1 cellular context compared by ENCODE assay signal in the genomic region with DNA sequence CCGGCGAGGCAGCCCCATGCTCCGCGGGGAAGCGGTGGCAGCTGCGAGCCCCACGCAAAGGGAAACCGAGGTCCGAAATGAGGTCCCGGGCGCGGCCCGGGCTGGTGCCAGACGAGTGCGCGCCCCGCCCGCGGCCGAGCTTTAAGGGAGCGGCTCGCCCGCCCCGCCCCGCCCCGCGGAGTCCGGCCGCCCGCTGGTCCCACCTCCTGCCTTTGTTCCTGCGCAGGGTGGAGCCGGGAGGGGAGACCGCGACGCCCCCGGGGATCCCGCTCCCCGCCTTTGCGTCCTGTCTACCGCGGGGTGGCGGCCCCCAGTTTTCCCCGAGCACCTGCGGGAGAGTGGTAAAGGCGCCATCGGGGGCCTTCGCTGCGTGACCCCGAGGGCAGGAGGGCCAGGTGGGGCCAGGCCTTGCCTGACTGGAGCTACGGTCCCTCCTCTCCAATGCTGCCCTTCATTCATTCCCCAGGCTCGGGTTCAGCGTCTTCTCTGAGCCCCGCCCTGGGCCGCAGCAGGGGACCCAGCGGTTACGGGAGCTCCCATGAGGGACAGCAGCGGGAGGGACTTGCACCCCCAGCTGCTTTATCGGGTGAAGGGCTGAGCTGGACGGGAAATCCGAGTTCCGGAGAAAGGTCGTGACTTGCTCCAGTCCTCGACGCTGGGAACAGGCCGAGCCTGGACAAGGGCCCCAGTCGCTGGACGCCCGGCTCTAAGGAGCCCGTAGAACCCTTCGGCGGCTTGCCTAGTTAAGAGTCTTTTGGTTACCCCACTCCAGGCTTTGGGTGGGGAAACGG.
TF ChIP-seq lines count a peak whose summit lies in the region.

Gene HES2, minus strand, starts transcription at position 117 of the 791 bp plus-strand sequence. Its CDS starts 99 bp downstream, at position 18.

TF ChIP-seq in K562, 482 proteins besides CTCF, POLR2A, EP300 and RAD21 (continued from another document and continues in another):
- TF ChIP-seq DEAF1 (CRISPR knock-in tag; IDR thresholded peaks at IDR 0.05) (no peak), ARID2 (IDR thresholded peaks at IDR 0.05) (no peak), POLR2G (IDR thresholded peaks at IDR 0.05; ENCODE audit: low read depth, low read length) (no peak), GATA2 (CRISPR knock-in tag; IDR thresholded peaks at IDR 0.05) (no peak; the same call in 1 of the 2 replicates), PBX2 (CRISPR knock-in tag; IDR thresholded peaks at IDR 0.05; ENCODE audit: low read depth) (no peak), PBX2 (tag; conservative IDR thresholded peaks at IDR 0.05; ENCODE audit: low read depth) (no peak), L3MBTL2 (IDR thresholded peaks at IDR 0.05) (peak; percentile 35; the same call in 1 of the 2 replicates), SMARCE1 (IDR thresholded peaks at IDR 0.05) (no peak), TRIM25 (IDR thresholded peaks at IDR 0.05; ENCODE audit: borderline replicate concordance) (no peak), SRSF1 (IDR thresholded peaks at IDR 0.05; ENCODE audit: low read depth, low read length) (no peak), PRDM10 (IDR thresholded peaks at IDR 0.05; ENCODE audit: partially characterized antibody) (peak; percentile 22), TEAD4 (IDR thresholded peaks at IDR 0.05; ENCODE audit: low read length) (no peak), TEAD4 (CRISPR knock-in tag; IDR thresholded peaks at IDR 0.05; ENCODE audit: borderline replicate concordance) (no peak), ZNF444 (CRISPR knock-in tag; IDR thresholded peaks at IDR 0.05) (no peak), CHD2 (IDR thresholded peaks at IDR 0.05; ENCODE audit: low read depth, low read length) (no peak), ZC3H11A (IDR thresholded peaks at IDR 0.05; ENCODE audit: low read depth, low read length) (no peak), C11orf30 (IDR thresholded peaks at IDR 0.05; ENCODE audit: low read depth) (no peak), MITF (IDR thresholded peaks at IDR 0.05) (no peak), ZNF3 (CRISPR knock-in tag; IDR thresholded peaks at IDR 0.05) (no peak), NBN (IDR thresholded peaks at IDR 0.05; ENCODE audit: low read depth) (no peak), ELF2 (CRISPR knock-in tag; IDR thresholded peaks at IDR 0.05) (no peak)
- TF ChIP-seq, protein P1, sequence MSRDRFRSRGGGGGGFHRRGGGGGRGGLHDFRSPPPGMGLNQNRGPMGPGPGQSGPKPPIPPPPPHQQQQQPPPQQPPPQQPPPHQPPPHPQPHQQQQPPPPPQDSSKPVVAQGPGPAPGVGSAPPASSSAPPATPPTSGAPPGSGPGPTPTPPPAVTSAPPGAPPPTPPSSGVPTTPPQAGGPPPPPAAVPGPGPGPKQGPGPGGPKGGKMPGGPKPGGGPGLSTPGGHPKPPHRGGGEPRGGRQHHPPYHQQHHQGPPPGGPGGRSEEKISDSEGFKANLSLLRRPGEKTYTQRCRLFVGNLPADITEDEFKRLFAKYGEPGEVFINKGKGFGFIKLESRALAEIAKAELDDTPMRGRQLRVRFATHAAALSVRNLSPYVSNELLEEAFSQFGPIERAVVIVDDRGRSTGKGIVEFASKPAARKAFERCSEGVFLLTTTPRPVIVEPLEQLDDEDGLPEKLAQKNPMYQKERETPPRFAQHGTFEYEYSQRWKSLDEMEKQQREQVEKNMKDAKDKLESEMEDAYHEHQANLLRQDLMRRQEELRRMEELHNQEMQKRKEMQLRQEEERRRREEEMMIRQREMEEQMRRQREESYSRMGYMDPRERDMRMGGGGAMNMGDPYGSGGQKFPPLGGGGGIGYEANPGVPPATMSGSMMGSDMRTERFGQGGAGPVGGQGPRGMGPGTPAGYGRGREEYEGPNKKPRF (IDR thresholded peaks at IDR 0.05; ENCODE audit: low read depth, low read length): no peak
- TF ChIP-seq, protein P2, sequence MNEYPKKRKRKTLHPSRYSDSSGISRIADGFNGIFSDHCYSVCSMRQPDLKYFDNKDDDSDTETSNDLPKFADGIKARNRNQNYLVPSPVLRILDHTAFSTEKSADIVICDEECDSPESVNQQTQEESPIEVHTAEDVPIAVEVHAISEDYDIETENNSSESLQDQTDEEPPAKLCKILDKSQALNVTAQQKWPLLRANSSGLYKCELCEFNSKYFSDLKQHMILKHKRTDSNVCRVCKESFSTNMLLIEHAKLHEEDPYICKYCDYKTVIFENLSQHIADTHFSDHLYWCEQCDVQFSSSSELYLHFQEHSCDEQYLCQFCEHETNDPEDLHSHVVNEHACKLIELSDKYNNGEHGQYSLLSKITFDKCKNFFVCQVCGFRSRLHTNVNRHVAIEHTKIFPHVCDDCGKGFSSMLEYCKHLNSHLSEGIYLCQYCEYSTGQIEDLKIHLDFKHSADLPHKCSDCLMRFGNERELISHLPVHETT (CRISPR knock-in tag; conservative IDR thresholded peaks at IDR 0.05 in 1 of 2, IDR thresholded peaks at IDR 0.05 in 1 of 2): no peak
- TF ChIP-seq, protein P3, sequence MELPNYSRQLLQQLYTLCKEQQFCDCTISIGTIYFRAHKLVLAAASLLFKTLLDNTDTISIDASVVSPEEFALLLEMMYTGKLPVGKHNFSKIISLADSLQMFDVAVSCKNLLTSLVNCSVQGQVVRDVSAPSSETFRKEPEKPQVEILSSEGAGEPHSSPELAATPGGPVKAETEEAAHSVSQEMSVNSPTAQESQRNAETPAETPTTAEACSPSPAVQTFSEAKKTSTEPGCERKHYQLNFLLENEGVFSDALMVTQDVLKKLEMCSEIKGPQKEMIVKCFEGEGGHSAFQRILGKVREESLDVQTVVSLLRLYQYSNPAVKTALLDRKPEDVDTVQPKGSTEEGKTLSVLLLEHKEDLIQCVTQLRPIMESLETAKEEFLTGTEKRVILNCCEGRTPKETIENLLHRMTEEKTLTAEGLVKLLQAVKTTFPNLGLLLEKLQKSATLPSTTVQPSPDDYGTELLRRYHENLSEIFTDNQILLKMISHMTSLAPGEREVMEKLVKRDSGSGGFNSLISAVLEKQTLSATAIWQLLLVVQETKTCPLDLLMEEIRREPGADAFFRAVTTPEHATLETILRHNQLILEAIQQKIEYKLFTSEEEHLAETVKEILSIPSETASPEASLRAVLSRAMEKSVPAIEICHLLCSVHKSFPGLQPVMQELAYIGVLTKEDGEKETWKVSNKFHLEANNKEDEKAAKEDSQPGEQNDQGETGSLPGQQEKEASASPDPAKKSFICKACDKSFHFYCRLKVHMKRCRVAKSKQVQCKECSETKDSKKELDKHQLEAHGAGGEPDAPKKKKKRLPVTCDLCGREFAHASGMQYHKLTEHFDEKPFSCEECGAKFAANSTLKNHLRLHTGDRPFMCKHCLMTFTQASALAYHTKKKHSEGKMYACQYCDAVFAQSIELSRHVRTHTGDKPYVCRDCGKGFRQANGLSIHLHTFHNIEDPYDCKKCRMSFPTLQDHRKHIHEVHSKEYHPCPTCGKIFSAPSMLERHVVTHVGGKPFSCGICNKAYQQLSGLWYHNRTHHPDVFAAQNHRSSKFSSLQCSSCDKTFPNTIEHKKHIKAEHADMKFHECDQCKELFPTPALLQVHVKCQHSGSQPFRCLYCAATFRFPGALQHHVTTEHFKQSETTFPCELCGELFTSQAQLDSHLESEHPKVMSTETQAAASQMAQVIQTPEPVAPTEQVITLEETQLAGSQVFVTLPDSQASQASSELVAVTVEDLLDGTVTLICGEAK (IDR thresholded peaks at IDR 0.05): no peak
- TF ChIP-seq, protein P3 (CRISPR knock-in tag; IDR thresholded peaks at IDR 0.05): no peak
